In genomic region chr1:40508375-40509341, GRCh38 we compare ENCODE assay signal across 1 cellular context.
TF ChIP-seq lines count a peak whose summit lies in the region.

Gene EXO5 (plus strand): TSS chr1:40508767. CDS start chr1:40514545, 5,778 bp downstream.

TF ChIP-seq in WTC11, 78 proteins besides CTCF, POLR2A, EP300 and RAD21 (continued from another document):
- no peak for TF ChIP-seq ATF2 (CRISPR knock-in tag; IDR thresholded peaks at IDR 0.05; ENCODE audit: borderline replicate concordance, low read depth)
- TF ChIP-seq ZBTB21 (CRISPR knock-in tag; IDR thresholded peaks at IDR 0.05; ENCODE audit: borderline replicate concordance): no peak
- no peak for TF ChIP-seq ERG (CRISPR knock-in tag; IDR thresholded peaks at IDR 0.05)
- no peak for TF ChIP-seq MLX (CRISPR knock-in tag; IDR thresholded peaks at IDR 0.05)
- no peak for TF ChIP-seq KAT7 (CRISPR knock-in tag; IDR thresholded peaks at IDR 0.05; ENCODE audit: borderline replicate concordance)
- TF ChIP-seq IRF2 (CRISPR knock-in tag; IDR thresholded peaks at IDR 0.05; ENCODE audit: borderline replicate concordance, low read depth): no peak
- no peak for TF ChIP-seq ZNF396 (CRISPR knock-in tag; IDR thresholded peaks at IDR 0.05; ENCODE audit: borderline replicate concordance)
- TF ChIP-seq SMAD4 (CRISPR knock-in tag; IDR thresholded peaks at IDR 0.05): no peak
- no peak for TF ChIP-seq NFATC4 (CRISPR knock-in tag; IDR thresholded peaks at IDR 0.05)
- no peak for TF ChIP-seq GRHL2 (CRISPR knock-in tag; IDR thresholded peaks at IDR 0.05; ENCODE audit: insufficient replicate concordance, severe bottlenecking)
- TF ChIP-seq HMGXB4 (CRISPR knock-in tag; IDR thresholded peaks at IDR 0.05): peak; percentile 93; the same call in 1 of the 2 replicates
- no peak for TF ChIP-seq ETV6 (CRISPR knock-in tag; IDR thresholded peaks at IDR 0.05)
- no peak for TF ChIP-seq ZNF219 (CRISPR knock-in tag; IDR thresholded peaks at IDR 0.05; ENCODE audit: borderline replicate concordance)
- peak; percentile 89; the same call in 1 of the 2 replicates for TF ChIP-seq ZNF532 (CRISPR knock-in tag; IDR thresholded peaks at IDR 0.05; ENCODE audit: borderline replicate concordance)
- peak; percentile 18; the same call in 1 of the 2 replicates for TF ChIP-seq ZNF281 (CRISPR knock-in tag; IDR thresholded peaks at IDR 0.05)
- TF ChIP-seq SP1 (CRISPR knock-in tag; conservative IDR thresholded peaks at IDR 0.05): 0 out of 2 replicates have a peak, but pooled peaks have one; percentile 52
- no peak for TF ChIP-seq USF2 (CRISPR knock-in tag; IDR thresholded peaks at IDR 0.05)
- TF ChIP-seq SOX15 (CRISPR knock-in tag; IDR thresholded peaks at IDR 0.05): no peak
- TF ChIP-seq ZNF512 (CRISPR knock-in tag; IDR thresholded peaks at IDR 0.05; ENCODE audit: borderline replicate concordance): no peak
- no peak for TF ChIP-seq E2F1 (CRISPR knock-in tag; IDR thresholded peaks at IDR 0.05)
- 0 out of 2 replicates have a peak, but pooled peaks have one; percentile 48 for TF ChIP-seq ARID4B (CRISPR knock-in tag; IDR thresholded peaks at IDR 0.05; ENCODE audit: borderline replicate concordance)
